13 cellular contexts compared by ENCODE assay signal in genomic region chr14:22572562-22573058, GRCh38. TPM values are rescaled to one million over a fixed set of nuclear protein-coding genes. Genes with fewer than 3 reads are reported as not detected.
DNase-seq lines count a peak whose midpoint lies in the region; ATAC-seq and TF ChIP-seq lines count a peak whose summit lies in the region.
"Had no signal": no experiment of that assay in that cellular context is flagged by ENCODE, and none has a peak within 500 bp of the region (broad histone marks: within the 10 kb centered on the region; RNA-seq: fewer than 3 reads in every experiment).

No MANE protein-coding gene starts in this region.

- H3K56ac ChIP-seq in H9 (ENCODE audit: insufficient read length, low read depth, low read length), result no peak overlapping the region

- H3K23me2 ChIP-seq in H9 (ENCODE audit: insufficient read length, low read depth, low read length, poor library complexity, severe bottlenecking), result no peaks in the 10 kb centered on the region

- no peaks in the 10 kb centered on the region for H3K27me3 Mint-ChIP-seq in activated naive CD8-positive, alpha-beta T cell
- no peaks in the 10 kb centered on the region for H3K27me3 Mint-ChIP-seq in activated naive CD8-positive, alpha-beta T cell treated with anti-CD3 and anti-CD28 coated beads for 36 hours
- H3K27me3 Mint-ChIP-seq in WTC11 (ENCODE audit: low read depth) (no peaks in the 10 kb centered on the region), type B pancreatic cell (no peaks in the 10 kb centered on the region), H9 (ENCODE audit: low read depth) (no peaks in the 10 kb centered on the region)
- H3K27me3 Mint-ChIP-seq: memory B cell had no signal

- H3K79me1 ChIP-seq in H9 (ENCODE audit: insufficient read depth, low read depth, low read length, poor library complexity, severe bottlenecking), result peaks cover 8% of the 10 kb centered on the region

- no peaks in the 10 kb centered on the region for H4K20me1 ChIP-seq in H9 (ENCODE audit: control insufficient read depth, insufficient read depth, insufficient read length)

- no peaks in the 10 kb centered on the region for H3K9me3 Mint-ChIP-seq in activated naive CD8-positive, alpha-beta T cell (ENCODE audit: low read depth)
- no peaks in the 10 kb centered on the region for H3K9me3 Mint-ChIP-seq in activated naive CD8-positive, alpha-beta T cell treated with anti-CD3 and anti-CD28 coated beads for 36 hours
- H3K9me3 Mint-ChIP-seq in WTC11 (no peaks in the 10 kb centered on the region), type B pancreatic cell (no peaks in the 10 kb centered on the region), H9 (no peaks in the 10 kb centered on the region)
- H3K9me3 Mint-ChIP-seq: memory B cell had no signal

- no peak overlapping the region for H2AFZ ChIP-seq in H9 (ENCODE audit: low read length)

- peaks cover 3% of the 10 kb centered on the region; the same call in 1 of the 2 replicates for H3K79me2 ChIP-seq in H9 (ENCODE audit: insufficient read depth, low read length)

- no peak overlapping the region for H3K4me2 ChIP-seq in H9 (ENCODE audit: insufficient read depth, insufficient read length, low read length)

- H3K36me3 Mint-ChIP-seq in activated naive CD8-positive, alpha-beta T cell, result peaks cover 29% of the 10 kb centered on the region
- H3K36me3 Mint-ChIP-seq in activated naive CD8-positive, alpha-beta T cell treated with anti-CD3 and anti-CD28 coated beads for 36 hours, result peaks cover 47% of the 10 kb centered on the region
- H3K36me3 Mint-ChIP-seq in WTC11 (peaks cover 44% of the 10 kb centered on the region), type B pancreatic cell (peaks cover 47% of the 10 kb centered on the region), H9 (ENCODE audit: insufficient read depth in 1 of 3, low read depth in 3 of 3) (peaks cover 28 to 49% (median 48%) of the 10 kb centered on the region in 3 experiments; a peak in 6 of 7 replicates)

- no peak overlapping the region for H4K8ac ChIP-seq in H9 (replicated peaks; ENCODE audit: insufficient read length, low read depth, low read length)

- H4K5ac ChIP-seq in H9 (ENCODE audit: insufficient read length, low read depth, low read length), result no peak overlapping the region

- no peak overlapping the region for H3K23ac ChIP-seq in H9 (ENCODE audit: insufficient read length, low read depth, low read length)

- peak overlapping the region; percentile 28 for H3K27ac Mint-ChIP-seq in activated naive CD8-positive, alpha-beta T cell
- H3K27ac Mint-ChIP-seq in activated naive CD8-positive, alpha-beta T cell treated with anti-CD3 and anti-CD28 coated beads for 36 hours, result no peak overlapping the region
- no peak overlapping the region for H3K27ac Mint-ChIP-seq in WTC11
- H3K27ac Mint-ChIP-seq in type B pancreatic cell, result peak overlapping the region; percentile 16
- peak overlapping the region in 1 of 3 experiments; percentile 62; a peak in 1 of 7 replicates for H3K27ac Mint-ChIP-seq in H9
- H3K27ac Mint-ChIP-seq: memory B cell had no signal

- H3K9ac ChIP-seq in H9 (ENCODE audit: extremely low read depth, insufficient read length, low read length), result no peak overlapping the region

- no peak overlapping the region for H3K4me3 Mint-ChIP-seq in activated naive CD8-positive, alpha-beta T cell
- no peak overlapping the region for H3K4me3 Mint-ChIP-seq in activated naive CD8-positive, alpha-beta T cell treated with anti-CD3 and anti-CD28 coated beads for 36 hours
- H3K4me3 Mint-ChIP-seq in WTC11, result no peak overlapping the region
- H3K4me3 Mint-ChIP-seq in type B pancreatic cell, result no peak overlapping the region
- H3K4me3 Mint-ChIP-seq in H9, result no peak overlapping the region
- H3K4me3 Mint-ChIP-seq: memory B cell had no signal

- H3K9me3 ChIP-seq in H9 (ENCODE audit: control insufficient read depth, low read depth, low read length), result no peaks in the 10 kb centered on the region

- H3K27me3 ChIP-seq in H9 (ENCODE audit: insufficient read depth, low read length), result no peaks in the 10 kb centered on the region

- ATAC-seq in WTC11 (no peak), GM18517 (IDR thresholded peaks at IDR 0.05; ENCODE audit: unreplicated experiment) (no peak)

- H4K91ac ChIP-seq in H9 (ENCODE audit: insufficient read length, low read depth, low read length), result no peak overlapping the region

- POLR2A ChIA-PET in WTC11 (lab: Charles Lee), result no interaction called here

- no peaks in the 10 kb centered on the region; the same call in 1 of the 2 replicates for H3K4me1 ChIP-seq in H9 (ENCODE audit: insufficient read depth, low read length)

- TF ChIP-seq CTCF in WTC11 (IDR thresholded peaks at IDR 0.05) (no peak), fibroblast of pulmonary artery (IDR thresholded peaks at IDR 0.05; ENCODE audit: low read length, missing control alignments) (no peak), type B pancreatic cell (conservative IDR thresholded peaks at IDR 0.05) (no peak), H9 (conservative IDR thresholded peaks at IDR 0.05) (no peak)

- no peak overlapping the region for H3K14ac ChIP-seq in H9 (ENCODE audit: insufficient read depth, low read length)

- H2BK120ac ChIP-seq in H9 (ENCODE audit: low read depth, low read length, poor library complexity, severe bottlenecking), result no peak overlapping the region

- no peak overlapping the region for H3K4ac ChIP-seq in H9 (ENCODE audit: low read depth, low read length)

- CTCF ChIA-PET in WTC11 (lab: Charles Lee), result interaction anchor here (0.6 to 5.3 kb wide), 5 partner anchors 12 to 280 kb away, joined by 3 to 111 read pairs (median 6); partner anchors contain the start of gene OXA1L

- H2BK20ac ChIP-seq in H9 (ENCODE audit: low read depth, low read length, poor library complexity, severe bottlenecking), result no peak overlapping the region

- H2BK12ac ChIP-seq in H9 (ENCODE audit: insufficient read length, low read depth, low read length), result no peak overlapping the region

- no peak overlapping the region for H3T11ph ChIP-seq in H9 (ENCODE audit: low read length)

- H3K27ac ChIP-seq in H9 (ENCODE audit: insufficient read length, low read depth, low read length), result no peak overlapping the region

- no peak overlapping the region for H2BK15ac ChIP-seq in H9 (ENCODE audit: low read depth, low read length)

- H3K4me1 Mint-ChIP-seq in activated naive CD8-positive, alpha-beta T cell (ENCODE audit: low read depth), result peaks cover 54% of the 10 kb centered on the region
- H3K4me1 Mint-ChIP-seq in activated naive CD8-positive, alpha-beta T cell treated with anti-CD3 and anti-CD28 coated beads for 36 hours, result peaks cover 62% of the 10 kb centered on the region
- peaks cover 17% of the 10 kb centered on the region for H3K4me1 Mint-ChIP-seq in WTC11
- peaks cover 16% of the 10 kb centered on the region for H3K4me1 Mint-ChIP-seq in type B pancreatic cell (ENCODE audit: unreplicated experiment)
- peaks cover 10% of the 10 kb centered on the region in 2 experiments for H3K4me1 Mint-ChIP-seq in H9

- no peak overlapping the region for H2AK5ac ChIP-seq in H9 (ENCODE audit: insufficient read length, low read length)

- H2BK5ac ChIP-seq in H9 (ENCODE audit: insufficient read length, low read length), result no peak overlapping the region

- DNase-seq in activated naive CD8-positive, alpha-beta T cell treated with anti-CD3 and anti-CD28 coated beads for 36 hours, result no peak
- DNase-seq in WTC11 (ENCODE audit: low spot score) (no peak), fibroblast of pulmonary artery (ENCODE audit: low read depth) (peak; percentile 85), type B pancreatic cell (ENCODE audit: extremely low spot score, unreplicated experiment) (no peak), H9 (no peak)
- no peak for DNase-seq in NK-92 treated with Interleukin-12 subunit alpha and Interleukin-12 subunit beta, amount 100 ng/mL, for 24 hours (lab: John Stamatoyannopoulos, UW)
- DNase-seq: activated T-cell treated with anti-CD3 and anti-CD28 coated beads, Interleukin-2, amount 50 U/mL, for 48 hours; glutamatergic neuron; right cardiac atrium; T1000 had no signal

- H3K18ac ChIP-seq in H9 (ENCODE audit: insufficient read length, low read depth, low read length), result no peak overlapping the region

- H3K4me3 ChIP-seq in fibroblast of pulmonary artery (replicated peaks; ENCODE audit: low read depth, low read length), result no peak overlapping the region

- WGBS in H9 (ENCODE audit: extremely low coverage, insufficient read length, low lambda C conversion rate), result no CpG with 5 or more reads among the region's 1 CpG

TF ChIP-seq in WTC11, 78 proteins besides CTCF, POLR2A, EP300 and RAD21:
- no peak for TF ChIP-seq EMX1 (CRISPR knock-in tag; IDR thresholded peaks at IDR 0.05)
- peak; percentile 26; the same call in 1 of the 2 replicates for TF ChIP-seq GABPB1 (CRISPR knock-in tag; IDR thresholded peaks at IDR 0.05)
TF ChIP-seq in WTC11: peak in this region for 1.

RNA-seq across cellular contexts. Expression of gene DAD1, which starts 16.4 kb away (rescaled TPM):
- total RNA-seq in activated naive CD8-positive, alpha-beta T cell treated with anti-CD3 and anti-CD28 coated beads for 36 hours, result 100 to 1,000 TPM; 197 to 208 TPM
- total RNA-seq in WTC11 (2021) (125 to 156 TPM (median 144 TPM) in 3 replicates), type B pancreatic cell (ENCODE audit: low replicate concordance) (191 and 228 TPM in 2 replicates), H9 (2021) (127 TPM in 2 replicates)

RNA-seq across cellular contexts. Expression of gene ABHD4, which starts 25.5 kb away (rescaled TPM):
- total RNA-seq in activated naive CD8-positive, alpha-beta T cell treated with anti-CD3 and anti-CD28 coated beads for 36 hours, result 1 to 10 TPM; 8.2 to 8.7 TPM
- total RNA-seq in WTC11 (2021) (33.5 to 36.1 TPM (median 33.9 TPM) in 3 replicates), type B pancreatic cell (ENCODE audit: low replicate concordance) (34.1 and 71.0 TPM in 2 replicates), H9 (2021) (21.8 and 23.5 TPM in 2 replicates)

Comparison
In these comparisons a context has a peak if more than half of its experiments do, and no peak if none do; other contexts are left out.
1. H3K27ac Mint-ChIP-seq: peak in activated naive CD8-positive, alpha-beta T cell (single experiment) and type B pancreatic cell (single experiment); none in activated naive CD8-positive, alpha-beta T cell treated with anti-CD3 and anti-CD28 coated beads for 36 hours (single experiment) and WTC11 (single experiment).